In the genomic region with DNA sequence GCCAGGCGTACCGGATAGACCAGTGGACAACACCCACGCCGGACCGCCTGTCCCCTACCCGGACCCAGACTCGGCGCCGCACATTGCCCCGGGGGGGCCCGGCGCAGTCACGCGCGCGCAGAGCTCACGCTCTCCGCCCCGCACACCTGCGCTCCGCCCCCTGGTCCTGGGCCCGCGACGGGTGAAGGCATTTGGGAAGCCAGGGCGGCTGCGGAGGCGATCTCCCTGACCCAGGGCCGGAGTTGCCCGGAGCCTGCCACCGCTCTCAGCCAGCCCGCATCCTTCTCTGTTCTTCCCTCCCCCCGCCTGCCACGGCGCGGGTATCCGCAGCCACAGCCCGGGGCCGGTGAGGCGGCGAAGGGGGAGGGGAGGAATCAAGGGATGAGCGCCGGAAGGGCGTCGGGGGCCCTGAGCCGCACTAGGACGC, we compare ENCODE assay signal across 8 cellular contexts. TPM values are rescaled to one million over a fixed set of nuclear protein-coding genes. Genes with fewer than 3 reads are reported as not detected.
DNase-seq lines count a peak whose midpoint lies in the region; ATAC-seq lines count a peak whose summit lies in the region.

No MANE protein-coding gene starts in this region.

- intact Hi-C loops in dendritic cell treated with granulocyte-macrophage colony-stimulating factor and Interleukin-4, amounts not matched to agents 40 ng/mL and 50 ng/mL, for 4 days (cut with micrococcal nuclease) = no loop called here

- WGBS in mesodermal cell (ENCODE audit: insufficient coverage in 2 of 2), 2 experiments = 0 to 4% methylated on average over 21 to 35 of the region's 46 CpGs

- H3K79me2 ChIP-seq in ACC112 (ENCODE audit: control insufficient read depth, insufficient read depth, low read length, unreplicated experiment) = peaks cover 41% of the 10 kb centered on the region

- H3K4me1 Mint-ChIP-seq in dendritic cell treated with granulocyte-macrophage colony-stimulating factor and Interleukin-4, amounts not matched to agents 40 ng/mL and 50 ng/mL, for 4 days (ENCODE audit: low read depth) = peaks cover 73% of the 10 kb centered on the region
- peaks cover 65% of the 10 kb centered on the region for H3K4me1 Mint-ChIP-seq in stimulated activated naive CD8-positive, alpha-beta T cell treated with anti-CD3 and anti-CD28 coated beads, Interleukin-15, Interleukin-2, amounts not matched to agents 100 ng/mL and 50 ng/mL, for 24 hours (ENCODE audit: low read depth)

- H3K4me1 ChIP-seq in ACC112 (ENCODE audit: control insufficient read depth, insufficient read depth, low read length, unreplicated experiment) (peaks cover 29% of the 10 kb centered on the region), mesodermal cell (ENCODE audit: control insufficient read depth, insufficient read depth, low read length, poor library complexity, severe bottlenecking) (peaks cover 5% of the 10 kb centered on the region)

- H3K4me3 ChIP-seq in ACC112 (ENCODE audit: low read depth, low read length) = peak overlapping the region; percentile 78
- peak overlapping the region; percentile 99 for H3K4me3 ChIP-seq in mesodermal cell (ENCODE audit: extremely low read depth, insufficient read depth, low read length, poor library complexity, severe bottlenecking)

- H3K27me3 Mint-ChIP-seq in dendritic cell treated with granulocyte-macrophage colony-stimulating factor and Interleukin-4, amounts not matched to agents 40 ng/mL and 50 ng/mL, for 4 days = no peaks in the 10 kb centered on the region
- H3K27me3 Mint-ChIP-seq in stimulated activated naive CD8-positive, alpha-beta T cell treated with anti-CD3 and anti-CD28 coated beads, Interleukin-15, Interleukin-2, amounts not matched to agents 100 ng/mL and 50 ng/mL, for 24 hours = no peaks in the 10 kb centered on the region

- H3K36me3 Mint-ChIP-seq in dendritic cell treated with granulocyte-macrophage colony-stimulating factor and Interleukin-4, amounts not matched to agents 40 ng/mL and 50 ng/mL, for 4 days (ENCODE audit: low read depth) = peaks cover 54% of the 10 kb centered on the region
- H3K36me3 Mint-ChIP-seq in stimulated activated naive CD8-positive, alpha-beta T cell treated with anti-CD3 and anti-CD28 coated beads, Interleukin-15, Interleukin-2, amounts not matched to agents 100 ng/mL and 50 ng/mL, for 24 hours (ENCODE audit: low read depth) = peaks cover 56% of the 10 kb centered on the region

- ATAC-seq in GM19324 (IDR thresholded peaks at IDR 0.05; ENCODE audit: low FRiP score, unreplicated experiment) (peak; percentile 25), HG03442 (IDR thresholded peaks at IDR 0.05; ENCODE audit: unreplicated experiment) (peak; percentile 16)

- H3K27ac Mint-ChIP-seq in dendritic cell treated with granulocyte-macrophage colony-stimulating factor and Interleukin-4, amounts not matched to agents 40 ng/mL and 50 ng/mL, for 4 days = peak overlapping the region; percentile 59
- H3K27ac Mint-ChIP-seq in stimulated activated naive CD8-positive, alpha-beta T cell treated with anti-CD3 and anti-CD28 coated beads, Interleukin-15, Interleukin-2, amounts not matched to agents 100 ng/mL and 50 ng/mL, for 24 hours = peak overlapping the region; percentile 90

- peak overlapping the region; percentile 91 for H3K4me3 Mint-ChIP-seq in dendritic cell treated with granulocyte-macrophage colony-stimulating factor and Interleukin-4, amounts not matched to agents 40 ng/mL and 50 ng/mL, for 4 days
- peak overlapping the region; percentile 92 for H3K4me3 Mint-ChIP-seq in stimulated activated naive CD8-positive, alpha-beta T cell treated with anti-CD3 and anti-CD28 coated beads, Interleukin-15, Interleukin-2, amounts not matched to agents 100 ng/mL and 50 ng/mL, for 24 hours

- peak overlapping the region; percentile 88 for H2AFZ ChIP-seq in ACC112 (ENCODE audit: low read length, unreplicated experiment)

- peak; percentile 30 for DNase-seq in activated CD4-positive, alpha-beta T cell treated with anti-CD3 and anti-CD28 coated beads for 1 hour
- DNase-seq in GDM1 (lab: John Stamatoyannopoulos, UW) = no peak

- H3K9me3 Mint-ChIP-seq in dendritic cell treated with granulocyte-macrophage colony-stimulating factor and Interleukin-4, amounts not matched to agents 40 ng/mL and 50 ng/mL, for 4 days = no peaks in the 10 kb centered on the region
- H3K9me3 Mint-ChIP-seq in stimulated activated naive CD8-positive, alpha-beta T cell treated with anti-CD3 and anti-CD28 coated beads, Interleukin-15, Interleukin-2, amounts not matched to agents 100 ng/mL and 50 ng/mL, for 24 hours = no peaks in the 10 kb centered on the region

- no peaks in the 10 kb centered on the region for H3K9me3 ChIP-seq in mesodermal cell (ENCODE audit: control insufficient read depth, low read length)

- no peaks in the 10 kb centered on the region for H3K27me3 ChIP-seq in ACC112 (ENCODE audit: insufficient read depth, low read length)

- peaks cover 7% of the 10 kb centered on the region for H3K36me3 ChIP-seq in ACC112 (ENCODE audit: insufficient read depth, low read length)
- H3K36me3 ChIP-seq in mesodermal cell (ENCODE audit: control insufficient read depth, insufficient read depth, low read length) = peaks cover 22% of the 10 kb centered on the region

- no peak overlapping the region for H3K27ac ChIP-seq in ACC112 (ENCODE audit: low read depth, low read length)
- peak overlapping the region; percentile 23 for H3K27ac ChIP-seq in mesodermal cell (ENCODE audit: low read depth, low read length, severe bottlenecking)

RNA-seq across cellular contexts. Expression of a gene that starts 0.5 kb away (rescaled TPM):
- polyA plus RNA-seq in mesodermal cell (2013, experiment 1 of 2) = 4.5 TPM
- polyA plus RNA-seq in mesodermal cell (2013, experiment 2 of 2) = 4.4 TPM

RNA-seq across cellular contexts. Expression of a gene that starts 0.6 kb away (rescaled TPM):
- 72.4 TPM for polyA plus RNA-seq in mesodermal cell (2013, experiment 1 of 2)
- polyA plus RNA-seq in mesodermal cell (2013, experiment 2 of 2) = 66.4 TPM

RNA-seq across cellular contexts. Expression of a gene that starts 13.9 kb away (rescaled TPM):
- 41.5 TPM for polyA plus RNA-seq in mesodermal cell (2013, experiment 1 of 2)
- polyA plus RNA-seq in mesodermal cell (2013, experiment 2 of 2) = 27.4 TPM

RNA-seq across cellular contexts. Expression of a gene that starts 18.5 kb away (rescaled TPM):
- polyA plus RNA-seq in mesodermal cell (2013, experiment 1 of 2) = 49.3 TPM
- 45.8 TPM for polyA plus RNA-seq in mesodermal cell (2013, experiment 2 of 2)

RNA-seq across cellular contexts. Expression of a gene that starts 44.8 kb away (rescaled TPM):
- 68.5 TPM for polyA plus RNA-seq in mesodermal cell (2013, experiment 1 of 2)
- 47.6 TPM for polyA plus RNA-seq in mesodermal cell (2013, experiment 2 of 2)
